ENCODE assay signal across 9 cellular contexts in genomic region chr7:139482662-139483466, GRCh38. TPM values are rescaled to one million over a fixed set of nuclear protein-coding genes. Genes with fewer than 3 reads are reported as not detected.
DNase-seq lines count a peak whose midpoint lies in the region; ATAC-seq, FAIRE-seq and TF ChIP-seq lines count a peak whose summit lies in the region.
"Had no signal": no experiment of that assay in that cellular context is flagged by ENCODE, and none has a peak within 500 bp of the region (broad histone marks: within the 10 kb centered on the region; RNA-seq: fewer than 3 reads in every experiment).

No MANE protein-coding gene starts in this region.

- peak overlapping the region; percentile 58 for H3K4me3 ChIP-seq in left ventricle myocardium inferior

- intact Hi-C loops in left ventricle myocardium inferior (cut with micrococcal nuclease) (no loop called here), sciatic nerve (cut with DNase I) (no loop called here)

- H3K4me1 Mint-ChIP-seq in activated CD4-positive, alpha-beta memory T cell treated with anti-CD3 and anti-CD28 coated beads, Interleukin-2, amount 10 ng/mL, durations not matched to agents 7 days and 5 days = peaks cover 8% of the 10 kb centered on the region

- H3K27ac Mint-ChIP-seq in activated CD4-positive, alpha-beta memory T cell treated with anti-CD3 and anti-CD28 coated beads, Interleukin-2, amount 10 ng/mL, durations not matched to agents 7 days and 5 days = no peak overlapping the region
- H3K27ac Mint-ChIP-seq: T-helper 1 cell treated with Interleukin-12 subunit alpha and Interleukin-12 subunit beta and Interleukin-4 antibody, amounts not matched to agents 30 μg/mL and 1 μg/mL, for 36 hours had no signal

- H3K36me3 Mint-ChIP-seq in activated CD4-positive, alpha-beta memory T cell treated with anti-CD3 and anti-CD28 coated beads, Interleukin-2, amount 10 ng/mL, durations not matched to agents 7 days and 5 days (ENCODE audit: low read depth) = no peaks in the 10 kb centered on the region

- no peaks in the 10 kb centered on the region for H3K9me3 Mint-ChIP-seq in activated CD4-positive, alpha-beta memory T cell treated with anti-CD3 and anti-CD28 coated beads, Interleukin-2, amount 10 ng/mL, durations not matched to agents 7 days and 5 days
- H3K9me3 Mint-ChIP-seq: T-helper 1 cell treated with Interleukin-12 subunit alpha and Interleukin-12 subunit beta and Interleukin-4 antibody, amounts not matched to agents 30 μg/mL and 1 μg/mL, for 36 hours had no signal

- H3K4me1 ChIP-seq in left ventricle myocardium inferior = peaks cover 15% of the 10 kb centered on the region

- CTCF ChIA-PET in activated CD4-positive, alpha-beta memory T cell treated with anti-CD3 and anti-CD28 coated beads, Interleukin-2, amount 10 ng/mL, durations not matched to agents 7 days and 5 days (lab: Charles Lee) = interaction anchor here (0.7 to 2.8 kb wide), 4 partner anchors 11 to 48 kb away, joined by 3 to 12 read pairs (median 4); no protein-coding TSS in a partner anchor
- CTCF ChIA-PET in GM10248 (lab: Yijun Ruan, JAX) = interaction anchor here (0.9 kb wide), 1 partner anchor 8 kb away, joined by 3 read pairs; no protein-coding TSS in a partner anchor

- no peak for FAIRE-seq in HTR-8/SVneo (lab: Jason Lieb, UNC)

- peaks cover 52% of the 10 kb centered on the region for H3K27me3 Mint-ChIP-seq in activated CD4-positive, alpha-beta memory T cell treated with anti-CD3 and anti-CD28 coated beads, Interleukin-2, amount 10 ng/mL, durations not matched to agents 7 days and 5 days

- no peak overlapping the region for H3K27ac ChIP-seq in left ventricle myocardium inferior (replicated peaks)

- TF ChIP-seq CTCF in left ventricle myocardium inferior (IDR thresholded peaks at IDR 0.05; ENCODE audit: borderline replicate concordance) (no peak), GM10248 (IDR thresholded peaks at IDR 0.05; ENCODE audit: control extremely low read depth, extremely low read depth, low read depth, missing control alignments) (no peak)

- no peaks in the 10 kb centered on the region for H3K9me3 ChIP-seq in left ventricle myocardium inferior (replicated peaks)

- peak; percentile 55 for DNase-seq in NCI-H146 (lab: John Stamatoyannopoulos, UW)
- no peak for DNase-seq in NCI-H146 treated with DMSO at 0.1 percent for 48 hours (lab: John Stamatoyannopoulos, UW; ENCODE audit: unreplicated experiment)
- peak; percentile 18 for DNase-seq in activated CD4-positive, alpha-beta memory T cell treated with anti-CD3 and anti-CD28 coated beads, Interleukin-2, amount 10 ng/mL, durations not matched to agents 7 days and 5 days
- DNase-seq in left ventricle myocardium inferior = no peak
- no peak for DNase-seq in sciatic nerve (ENCODE audit: low spot score)
- no peak for DNase-seq in GM10248 (ENCODE audit: extremely low spot score)
- no peak for DNase-seq in HTR-8/SVneo (ENCODE audit: insufficient read length, low spot score)

- peak overlapping the region; percentile 32 for H3K4me3 Mint-ChIP-seq in activated CD4-positive, alpha-beta memory T cell treated with anti-CD3 and anti-CD28 coated beads, Interleukin-2, amount 10 ng/mL, durations not matched to agents 7 days and 5 days

- POLR2A ChIA-PET in activated CD4-positive, alpha-beta memory T cell treated with anti-CD3 and anti-CD28 coated beads, Interleukin-2, amount 10 ng/mL, durations not matched to agents 7 days and 5 days (lab: Charles Lee) = interaction anchor here (1.2 kb wide), 1 partner anchor 16 kb away, joined by 4 read pairs; no protein-coding TSS in a partner anchor
- POLR2A ChIA-PET in GM10248 (lab: Yijun Ruan, JAX) = no interaction called here

- H3K27me3 ChIP-seq in left ventricle myocardium inferior (ENCODE audit: low read depth) = peaks cover 99% of the 10 kb centered on the region

- H3K36me3 ChIP-seq in left ventricle myocardium inferior = no peaks in the 10 kb centered on the region

- ATAC-seq in HG02938 (IDR thresholded peaks at IDR 0.05; ENCODE audit: unreplicated experiment) (peak; percentile 25), sciatic nerve (peak; percentile 34)

RNA-seq across cellular contexts. Expression of gene KLRG2, which starts 0.6 kb away (rescaled TPM):
- total RNA-seq in activated CD4-positive, alpha-beta memory T cell treated with anti-CD3 and anti-CD28 coated beads, Interleukin-2, amount 10 ng/mL, durations not matched to agents 7 days and 5 days = not detected
- total RNA-seq in left ventricle myocardium inferior (not detected), sciatic nerve (9.0 TPM)

RNA-seq across cellular contexts. Expression of gene CLEC2L, which starts 40.6 kb away (rescaled TPM):
- total RNA-seq in activated CD4-positive, alpha-beta memory T cell treated with anti-CD3 and anti-CD28 coated beads, Interleukin-2, amount 10 ng/mL, durations not matched to agents 7 days and 5 days = not detected
- 0.25 TPM for total RNA-seq in left ventricle myocardium inferior
- total RNA-seq in sciatic nerve = not detected

Comparison
In these comparisons a context has a peak if more than half of its experiments do, and no peak if none do; other contexts are left out.
1. DNase-seq: peak in NCI-H146 (single experiment) and activated CD4-positive, alpha-beta memory T cell treated with anti-CD3 and anti-CD28 coated beads, Interleukin-2, amount 10 ng/mL, durations not matched to agents 7 days and 5 days (single experiment); none in NCI-H146 treated with DMSO at 0.1 percent for 48 hours (single experiment), left ventricle myocardium inferior (single experiment), sciatic nerve (single experiment), GM10248 (single experiment) and HTR-8/SVneo (single experiment).